8 cellular contexts compared by ENCODE assay signal in the genomic region with DNA sequence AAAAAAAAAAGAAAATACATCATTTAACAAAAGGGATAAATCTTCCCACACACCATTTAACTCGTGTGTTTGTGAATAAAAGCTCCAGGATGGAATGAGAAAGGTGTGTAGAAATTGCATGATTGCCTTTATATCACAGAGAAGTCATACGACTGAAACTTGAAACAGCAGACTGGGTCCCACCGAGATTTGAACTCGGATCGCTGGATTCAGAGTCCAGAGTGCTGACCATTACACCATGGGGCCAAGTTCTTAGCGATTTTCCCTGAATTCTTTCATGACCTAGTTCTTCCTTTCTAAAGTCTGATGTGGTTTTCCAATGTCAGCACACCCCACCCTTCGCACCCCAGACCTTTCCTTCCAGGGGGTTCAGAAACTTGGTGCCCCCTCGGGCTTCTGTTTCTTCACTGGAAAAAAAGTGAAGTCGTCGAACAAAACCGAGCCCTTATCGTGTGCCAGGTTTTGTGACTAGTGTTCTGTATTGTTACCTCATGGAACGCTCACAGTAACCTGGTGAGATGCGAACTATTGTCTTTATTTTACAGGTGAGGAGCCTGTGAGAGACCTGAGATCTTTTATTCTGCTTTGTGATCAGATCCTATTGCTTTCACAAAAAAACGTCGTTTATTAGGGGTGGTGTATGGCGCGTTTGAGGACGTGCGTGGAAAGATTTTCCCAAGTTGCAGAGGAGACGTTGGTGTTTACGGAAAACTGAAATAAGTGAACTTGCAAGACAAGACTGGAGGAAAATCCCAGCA.
DNase-seq lines count a peak whose midpoint lies in the region; ATAC-seq, FAIRE-seq and TF ChIP-seq lines count a peak whose summit lies in the region.

No MANE protein-coding gene starts in this region.

- no peaks in the 10 kb centered on the region for H3K36me3 ChIP-seq in naive thymus-derived CD4-positive, alpha-beta T cell (ENCODE audit: control insufficient read depth in 2 of 3, insufficient read depth in 3 of 3, low read length in 3 of 3)

- H3K27ac Mint-ChIP-seq in naive thymus-derived CD4-positive, alpha-beta T cell: no peak overlapping the region

- no peak for TF ChIP-seq CTCF in AG09309 (IDR thresholded peaks at IDR 0.05; ENCODE audit: control insufficient read depth, insufficient read depth, low read depth, low read length, missing control alignments)

- DNase-seq in AG09309 (ENCODE audit: low read depth): peak; percentile 54
- DNase-seq in GM19239 (ENCODE audit: insufficient read length, low spot score): no peak
- peak; percentile 39 for DNase-seq in NCI-H510A (lab: John Stamatoyannopoulos, UW)
- DNase-seq in activated CD8-positive, alpha-beta memory T cell treated with anti-CD3 and anti-CD28 coated beads, Interleukin-2, amount 50 U/mL, for 24 hours (ENCODE audit: extremely low read depth): peak; percentile 28
- DNase-seq in fibroblast of peridontal ligament (ENCODE audit: extremely low read depth): peak; percentile 89
- peak in 2 of 9 donors; percentile 7 to 42 for DNase-seq in naive thymus-derived CD4-positive, alpha-beta T cell

- peaks cover 14 to 23% of the 10 kb centered on the region in 2 donors for H3K4me1 ChIP-seq in naive thymus-derived CD4-positive, alpha-beta T cell (ENCODE audit: control insufficient read depth in 2 of 2, insufficient read depth in 2 of 2, low read length in 2 of 2)

- FAIRE-seq in GM19239 (lab: Jason Lieb, UNC): peak; percentile 68

- peak overlapping the region; percentile 69 to 89 (median 84) for H3K4me3 Mint-ChIP-seq in naive thymus-derived CD4-positive, alpha-beta T cell

- POLR2A ChIA-PET in naive thymus-derived CD4-positive, alpha-beta T cell (lab: Charles Lee): interaction anchor here (0.5 to 1.1 kb wide), 2 partner anchors 640 to 658 kb away, joined by 3 to 4 read pairs; no protein-coding TSS in a partner anchor

- peaks cover 12 to 42% (median 22%) of the 10 kb centered on the region in 7 donors for H3K4me1 Mint-ChIP-seq in naive thymus-derived CD4-positive, alpha-beta T cell

- peak overlapping the region; percentile 77 for H3K4me3 ChIP-seq in AG09309 (ENCODE audit: control insufficient read depth, low read depth, low read length)
- H3K4me3 ChIP-seq in naive thymus-derived CD4-positive, alpha-beta T cell (ENCODE audit: low read length): peak overlapping the region; percentile 45

- H3K9me3 ChIP-seq in naive thymus-derived CD4-positive, alpha-beta T cell (ENCODE audit: control insufficient read depth in 2 of 3, low read length in 3 of 3): no peaks in the 10 kb centered on the region

- H3K36me3 Mint-ChIP-seq in naive thymus-derived CD4-positive, alpha-beta T cell: no peaks in the 10 kb centered on the region

- intact Hi-C loops in naive thymus-derived CD4-positive, alpha-beta T cell (cut with micrococcal nuclease): no loop called here

- ATAC-seq in naive thymus-derived CD4-positive, alpha-beta T cell: no peak
- ATAC-seq in GM21737 (IDR thresholded peaks at IDR 0.05; ENCODE audit: unreplicated experiment) (no peak), HG03196 (IDR thresholded peaks at IDR 0.05; ENCODE audit: unreplicated experiment) (no peak)

- H3K9me3 Mint-ChIP-seq in naive thymus-derived CD4-positive, alpha-beta T cell: peaks cover 0 to 3% (median 0%) of the 10 kb centered on the region in 11 donors

- CTCF ChIA-PET in naive thymus-derived CD4-positive, alpha-beta T cell (lab: Charles Lee): no interaction called here

- H3K27ac ChIP-seq in naive thymus-derived CD4-positive, alpha-beta T cell (ENCODE audit: low read depth, low read length): no peak overlapping the region

- H3K27me3 ChIP-seq in naive thymus-derived CD4-positive, alpha-beta T cell (ENCODE audit: control insufficient read depth in 2 of 2, insufficient read depth in 2 of 2, low read length in 2 of 2): no peaks in the 10 kb centered on the region

- peaks cover 9 to 16% (median 12%) of the 10 kb centered on the region in 5 donors for H3K27me3 Mint-ChIP-seq in naive thymus-derived CD4-positive, alpha-beta T cell
